Comparison of ENCODE assay signal across 1 cellular context in the genomic region with DNA sequence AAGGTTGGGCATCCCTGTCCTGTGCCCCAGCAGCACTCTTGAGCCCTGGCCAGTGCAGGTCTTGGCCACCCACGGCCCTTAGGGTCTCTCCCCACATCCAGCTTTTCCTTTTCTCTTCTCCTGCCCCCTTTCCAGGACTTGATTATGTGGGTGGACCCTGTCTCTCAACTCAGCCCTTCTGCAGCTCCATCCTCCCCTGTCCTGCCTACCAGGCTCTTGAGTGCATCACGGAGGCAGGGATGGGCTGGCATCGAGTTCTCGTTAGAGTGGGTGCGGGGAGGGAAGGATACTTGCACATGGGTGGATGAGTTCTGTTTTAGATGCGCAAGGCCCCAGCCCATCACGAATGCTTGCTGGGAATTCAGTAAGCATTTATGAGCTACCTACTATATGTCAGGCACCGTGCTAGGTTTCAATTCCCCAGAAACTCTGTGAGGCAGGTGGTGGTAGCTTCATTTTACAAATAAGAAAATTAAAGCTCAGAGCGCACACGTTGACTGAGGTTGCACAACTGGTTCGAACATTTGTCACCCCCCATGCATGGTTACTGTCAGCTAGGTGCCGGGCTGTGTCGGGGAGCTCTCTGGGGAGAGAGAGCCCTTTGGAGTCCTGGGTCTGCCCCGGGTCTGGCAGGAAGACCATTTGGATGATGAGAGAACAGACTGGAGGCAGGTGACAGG.
TF ChIP-seq lines count a peak whose summit lies in the region.

No MANE protein-coding gene starts in this region.

TF ChIP-seq in HCT116, 20 proteins besides CTCF, POLR2A, EP300 and RAD21 (continued from another document):
- TF ChIP-seq POLR2AphosphoS5 (IDR thresholded peaks at IDR 0.05; ENCODE audit: low read depth, low read length), result no peak
